Comparison of ENCODE assay signal across 8 cellular contexts in genomic region chr14:95265106-95266094, GRCh38. TPM values are rescaled to one million over a fixed set of nuclear protein-coding genes. Genes with fewer than 3 reads are reported as not detected.
DNase-seq lines count a peak whose midpoint lies in the region; ATAC-seq, FAIRE-seq and TF ChIP-seq lines count a peak whose summit lies in the region.

No MANE protein-coding gene starts in this region.

- no peaks in the 10 kb centered on the region for H3F3A ChIP-seq in GM23338 (replicated peaks; ENCODE audit: low read depth)

- no peaks in the 10 kb centered on the region for H3K36me3 ChIP-seq in GM23338 (ENCODE audit: insufficient read depth)

- no peak for TF ChIP-seq POLR2A in lower leg skin (IDR thresholded peaks at IDR 0.05)

- no peaks in the 10 kb centered on the region for H3K27me3 ChIP-seq in GM23338 (ENCODE audit: insufficient read depth)

- H3K4me1 ChIP-seq in GM23338 (ENCODE audit: insufficient read depth), result no peaks in the 10 kb centered on the region

- peak in 1 of 3 donors; percentile 28 for TF ChIP-seq CTCF in lower leg skin (IDR thresholded peaks at IDR 0.05)
- TF ChIP-seq CTCF in GM23338 (conservative IDR thresholded peaks at IDR 0.05; ENCODE audit: low read depth in 2 of 2), result no peak

- H3K27me3 Mint-ChIP-seq in stimulated activated naive CD8-positive, alpha-beta T cell treated with anti-CD3 and anti-CD28 coated beads, Interleukin-15, amount 100 ng/mL, for 72 hours, result no peaks in the 10 kb centered on the region
- peaks cover 6% of the 10 kb centered on the region for H3K27me3 Mint-ChIP-seq in GM23338 (ENCODE audit: insufficient read depth, low read depth, poor library complexity)

- no peak overlapping the region for H3K27ac ChIP-seq in GM23338 (ENCODE audit: low read depth)

- peak overlapping the region; percentile 48 to 72 for H3K4me3 Mint-ChIP-seq in stimulated activated naive CD8-positive, alpha-beta T cell treated with anti-CD3 and anti-CD28 coated beads, Interleukin-15, amount 100 ng/mL, for 72 hours
- no peak overlapping the region for H3K4me3 Mint-ChIP-seq in GM23338

- 22 to 23% methylated on average over 12 of the region's 12 CpGs for WGBS in lower leg skin, 2 donors

- no peak overlapping the region for H2AFZ ChIP-seq in GM23338

- no peak overlapping the region for H3K4me3 ChIP-seq in lower leg skin (ENCODE audit: low read depth, poor library complexity, severe bottlenecking)
- H3K4me3 ChIP-seq in GM23338, result no peak overlapping the region

- in situ Hi-C loops in T47D (cut with HindIII; ENCODE audit: low pct_unique_long_range_greater_than_20kb, low sequenced_read_pairs), result no loop called here

- DNase-seq in GM03348 (ENCODE audit: low spot score) (peak; percentile 60), HTR-8/SVneo (ENCODE audit: insufficient read length, low spot score) (peak; percentile 87), RPMI8226 (peak; percentile 71), T47D (ENCODE audit: low read depth in 1 of 2, low spot score in 1 of 2) (peak; percentile 56 to 92), lower leg skin (ENCODE audit: low spot score in 2 of 2) (peak; percentile 43 to 68), GM23338 (ENCODE audit: low spot score) (no peak)
- peak; percentile 58 to 78 for DNase-seq in stimulated activated naive CD8-positive, alpha-beta T cell treated with anti-CD3 and anti-CD28 coated beads, Interleukin-15, amount 100 ng/mL, for 72 hours

- FAIRE-seq in HTR-8/SVneo (lab: Jason Lieb, UNC), result peak; percentile 81

- H3K9me3 Mint-ChIP-seq in stimulated activated naive CD8-positive, alpha-beta T cell treated with anti-CD3 and anti-CD28 coated beads, Interleukin-15, amount 100 ng/mL, for 72 hours, result peaks cover 0 to 6% of the 10 kb centered on the region in 2 donors
- no peaks in the 10 kb centered on the region for H3K9me3 Mint-ChIP-seq in GM23338

- no peak overlapping the region for H3K4me2 ChIP-seq in GM23338

- peaks cover 3% of the 10 kb centered on the region; the same call in 1 of the 2 replicates for H3K9me2 ChIP-seq in GM23338 (ENCODE audit: insufficient read depth)

- peak; percentile 95 for ATAC-seq in GM21529 (IDR thresholded peaks at IDR 0.05; ENCODE audit: unreplicated experiment)
- ATAC-seq in stimulated activated naive CD8-positive, alpha-beta T cell treated with anti-CD3 and anti-CD28 coated beads, Interleukin-15, amount 100 ng/mL, for 72 hours, result peak; percentile 85
- no peak for ATAC-seq in GM23338

- peaks cover 47% of the 10 kb centered on the region for H3K4me1 Mint-ChIP-seq in stimulated activated naive CD8-positive, alpha-beta T cell treated with anti-CD3 and anti-CD28 coated beads, Interleukin-15, amount 100 ng/mL, for 72 hours
- peaks cover 7% of the 10 kb centered on the region for H3K4me1 Mint-ChIP-seq in GM23338

- H3K27ac Mint-ChIP-seq in stimulated activated naive CD8-positive, alpha-beta T cell treated with anti-CD3 and anti-CD28 coated beads, Interleukin-15, amount 100 ng/mL, for 72 hours, result peak overlapping the region; percentile 90 to 91
- H3K27ac Mint-ChIP-seq in GM23338, result no peak overlapping the region

- intact Hi-C loops in lower leg skin (cut with DNase I; ENCODE audit: low total_unique reads), result no loop called here

- H3K79me2 ChIP-seq in GM23338 (replicated peaks; ENCODE audit: insufficient read depth), result no peaks in the 10 kb centered on the region

- no peaks in the 10 kb centered on the region for H3K36me3 Mint-ChIP-seq in GM23338 (ENCODE audit: low read depth)

- H4K20me1 ChIP-seq in GM23338 (replicated peaks; ENCODE audit: insufficient read depth), result no peaks in the 10 kb centered on the region

TF ChIP-seq in GM23338, 12 proteins besides CTCF, POLR2A, EP300 and RAD21:
- no peak for TF ChIP-seq EZH2 (IDR thresholded peaks at IDR 0.05; ENCODE audit: low read depth, unreplicated experiment)
- no peak for TF ChIP-seq NANOG (IDR thresholded peaks at IDR 0.05; ENCODE audit: borderline replicate concordance)

RNA-seq across cellular contexts. Expression of gene CLMN, which starts 54.3 kb away (rescaled TPM):
- total RNA-seq in lower leg skin, result 1 to 10 TPM; 5.6 to 7.6 (median 7.2) TPM
- total RNA-seq in GM23338 (2014; rRNA removed; shearing (Covaris generic)), result 5.2 and 5.7 TPM in 2 replicates
- 2.8 and 3.2 TPM in 2 replicates for polyA plus RNA-seq in GM23338 (2016; fragmentation: Nextera tagmentation; extraction: Ambion mirVana)
